In the genomic region with DNA sequence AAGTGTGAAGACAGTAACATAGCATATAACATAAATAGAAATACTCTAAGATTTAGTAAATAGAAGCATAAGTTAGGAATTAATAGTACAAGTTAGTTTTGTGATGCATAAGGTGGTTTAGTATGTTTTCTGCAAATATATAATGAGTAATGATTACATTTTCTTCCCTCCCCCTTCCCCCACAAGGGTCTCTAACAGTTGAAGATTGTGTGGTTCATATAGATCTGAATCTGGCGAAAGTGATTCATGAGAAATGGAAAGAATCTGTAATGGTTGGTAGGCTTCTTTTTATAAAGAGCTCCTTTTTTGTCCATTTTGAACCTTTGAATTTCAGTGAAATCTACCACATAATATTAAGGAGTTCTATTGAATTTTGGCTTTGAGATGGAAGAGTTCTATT, we compare ENCODE assay signal across 10 cellular contexts.
"Had no signal": no experiment of that assay in that cellular context is flagged by ENCODE, and none has a peak within 500 bp of the region (broad histone marks: within the 10 kb centered on the region; RNA-seq: fewer than 3 reads in every experiment).

No MANE protein-coding gene starts in this region.

- H3K27me3 Mint-ChIP-seq: activated naive CD8-positive, alpha-beta T cell treated with anti-CD3 and anti-CD28 coated beads, Interleukin-2, amount 10 ng/mL, durations not matched to agents 7 days and 5 days had no signal

- ATAC-seq: esophagus mucosa, pancreas had no signal

- DNase-seq: activated CD4-positive, CD25-positive, alpha-beta regulatory T cell treated with anti-CD3 and anti-CD28 coated beads, Interleukin-2, amount 50 U/mL, for 72 hours; activated naive CD8-positive, alpha-beta T cell treated with anti-CD3 and anti-CD28 coated beads, Interleukin-2, amount 10 ng/mL, durations not matched to agents 7 days and 5 days; aorta; glutamatergic neuron; pancreas; retina; stimulated activated CD4-positive, alpha-beta T cell treated with anti-CD3 and anti-CD28 coated beads, Interleukin-15, amount 100 ng/mL, for 24 hours; stimulated activated CD4-positive, alpha-beta T cell treated with anti-CD3 and anti-CD28 coated beads, Interleukin-4, amount 100 ng/mL, for 24 hours; tibial artery had no signal

- H3K27ac Mint-ChIP-seq: activated naive CD8-positive, alpha-beta T cell treated with anti-CD3 and anti-CD28 coated beads, Interleukin-2, amount 10 ng/mL, durations not matched to agents 7 days and 5 days had no signal

- H3K9me3 Mint-ChIP-seq: activated naive CD8-positive, alpha-beta T cell treated with anti-CD3 and anti-CD28 coated beads, Interleukin-2, amount 10 ng/mL, durations not matched to agents 7 days and 5 days had no signal

- H3K4me3 Mint-ChIP-seq: activated naive CD8-positive, alpha-beta T cell treated with anti-CD3 and anti-CD28 coated beads, Interleukin-2, amount 10 ng/mL, durations not matched to agents 7 days and 5 days had no signal
